Comparison of ENCODE assay signal across 8 cellular contexts in the genomic region with DNA sequence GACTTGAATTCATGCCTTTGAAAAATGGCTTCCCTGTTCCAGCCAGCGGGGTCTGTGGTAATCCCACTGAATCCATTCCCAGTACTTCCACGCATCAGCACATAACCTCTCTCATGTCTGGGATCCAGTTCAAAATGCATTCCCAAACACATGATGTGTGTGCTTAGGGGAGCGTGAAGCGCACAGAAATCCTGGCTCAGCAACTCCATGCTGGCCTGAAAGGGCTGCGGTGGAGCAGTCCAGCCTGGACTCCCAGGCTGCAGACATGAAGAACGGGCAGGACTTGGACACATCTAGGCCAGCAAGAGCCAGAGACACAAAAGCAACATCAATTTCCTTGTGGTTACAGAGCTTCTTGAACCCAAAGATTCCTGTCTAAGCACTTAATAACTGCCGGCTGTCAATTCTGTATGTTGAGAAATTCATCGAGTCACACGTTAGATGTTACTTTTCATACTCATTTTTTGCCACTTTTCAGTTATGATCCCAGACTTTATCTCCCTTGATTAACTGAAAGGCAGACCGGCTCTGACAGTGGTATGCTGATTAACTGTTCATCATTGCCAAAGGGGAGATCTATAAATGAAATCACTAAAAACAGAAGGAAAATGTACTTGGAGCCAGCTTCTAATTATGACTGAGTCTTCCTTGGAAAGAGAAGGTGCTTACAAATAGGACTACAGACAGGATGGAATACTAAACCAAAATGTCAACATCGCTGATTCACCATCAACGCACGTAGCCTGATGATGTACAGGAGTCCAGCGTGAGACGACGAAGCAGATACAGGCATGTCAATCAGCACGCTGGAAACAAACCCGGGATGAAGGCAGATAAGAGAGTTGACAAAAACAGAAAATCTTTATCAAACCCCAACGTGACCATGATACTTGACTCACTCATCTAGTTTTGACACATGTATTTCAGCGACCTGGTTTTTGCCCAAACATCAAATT. TPM values are rescaled to one million over a fixed set of nuclear protein-coding genes. Genes with fewer than 3 reads are reported as not detected.
A peak's percentile ranks its signal among the peaks of the same experiment; 100 is the strongest.
DNase-seq lines count a peak whose midpoint lies in the region; ATAC-seq and TF ChIP-seq lines count a peak whose summit lies in the region.

No MANE protein-coding gene starts in this region.

- WGBS in sigmoid colon, 2 donors = 78 to 85% methylated on average over 20 of the region's 20 CpGs

- DNase-seq in ELR (ENCODE audit: low read depth) (peak; percentile 38), foreskin fibroblast (peak; percentile 70 to 79), sigmoid colon (peak; percentile 89), amniotic stem cell (lab: John Stamatoyannopoulos, UW) (no peak), NCI-H82 treated with DMSO at 0.1 percent for 48 hours (lab: John Stamatoyannopoulos, UW; ENCODE audit: unreplicated experiment) (no peak)
- DNase-seq in activated CD8-positive, alpha-beta memory T cell treated with anti-CD3 and anti-CD28 coated beads, Interleukin-2, amount 50 U/mL, for 48 hours = peak; percentile 71

- H3K27me3 ChIP-seq in sigmoid colon = no peaks in the 10 kb centered on the region

- TF ChIP-seq EP300 in sigmoid colon (IDR thresholded peaks at IDR 0.05) = peak in 1 of 4 donors; percentile 63

- H3K27ac ChIP-seq in sigmoid colon = peak overlapping the region; percentile 75 to 86 (median 84)

- H3K4me1 ChIP-seq in sigmoid colon = peaks cover 0 to 61% (median 59%) of the 10 kb centered on the region in 4 donors

- intact Hi-C loops in sigmoid colon (cut with DNase I) = no loop called here

- no peaks in the 10 kb centered on the region for H3K9me3 ChIP-seq in sigmoid colon

- H3K36me3 ChIP-seq in sigmoid colon = no peaks in the 10 kb centered on the region

- no peak for TF ChIP-seq POLR2A in sigmoid colon (IDR thresholded peaks at IDR 0.05)

- H3K4me3 ChIP-seq in foreskin fibroblast (ENCODE audit: low read depth in 1 of 2, low read length in 2 of 2) = no peak overlapping the region
- no peak overlapping the region for H3K4me3 ChIP-seq in sigmoid colon

- ATAC-seq in HG02884 (IDR thresholded peaks at IDR 0.05; ENCODE audit: unreplicated experiment) = no peak
- no peak for ATAC-seq in HG03045 (IDR thresholded peaks at IDR 0.05; ENCODE audit: unreplicated experiment)

- no peak for TF ChIP-seq CTCF in foreskin fibroblast (IDR thresholded peaks at IDR 0.05; ENCODE audit: low read depth, low read length)
- no peak for TF ChIP-seq CTCF in sigmoid colon (IDR thresholded peaks at IDR 0.05)

RNA-seq across cellular contexts. Expression of a gene that starts 23.0 kb away (rescaled TPM):
- total RNA-seq in sigmoid colon = 10 to 100 TPM; 32.5 to 51.0 (median 45.1) TPM
- polyA plus RNA-seq in sigmoid colon = 10 to 100 TPM; 54.7 to 65.2 (median 64.2) TPM

RNA-seq across cellular contexts. Expression of a gene that starts 42.2 kb away (rescaled TPM):
- 1 to 10 TPM; 2.5 to 6.8 (median 3.7) TPM for total RNA-seq in sigmoid colon
- 1 to 10 TPM; 5.1 to 5.4 (median 5.4) TPM for polyA plus RNA-seq in sigmoid colon

Comparison
In these comparisons a context has a peak if more than half of its experiments do, and no peak if none do; other contexts are left out.
1. DNase-seq: peak in ELR (single experiment), activated CD8-positive, alpha-beta memory T cell treated with anti-CD3 and anti-CD28 coated beads, Interleukin-2, amount 50 U/mL, for 48 hours (single experiment), foreskin fibroblast (2 of 2) and sigmoid colon (single experiment); none in amniotic stem cell (single experiment) and NCI-H82 treated with DMSO at 0.1 percent for 48 hours (single experiment).